1 cellular context compared by ENCODE assay signal in genomic region chr5:139517683-139518564, GRCh38.
TF ChIP-seq lines count a peak whose summit lies in the region.

No MANE protein-coding gene starts in this region.

TF ChIP-seq in K562, 482 proteins besides CTCF, POLR2A, EP300 and RAD21 (continues in another document):
- TF ChIP-seq ZNF77 (CRISPR knock-in tag; IDR thresholded peaks at IDR 0.05): no peak
- TF ChIP-seq VEZF1 (CRISPR knock-in tag; IDR thresholded peaks at IDR 0.05): peak; percentile 38
- no peak for TF ChIP-seq HINFP (tag; conservative IDR thresholded peaks at IDR 0.05; ENCODE audit: low read depth)
- TF ChIP-seq ZFP91 (CRISPR knock-in tag; IDR thresholded peaks at IDR 0.05): no peak
- no peak for TF ChIP-seq HNRNPK (IDR thresholded peaks at IDR 0.05; ENCODE audit: low read depth, low read length, poor library complexity, severe bottlenecking)
- no peak; the same call in 1 of the 2 replicates for TF ChIP-seq ZNF232 (CRISPR knock-in tag; IDR thresholded peaks at IDR 0.05)
- no peak for TF ChIP-seq ELK1 (CRISPR knock-in tag; IDR thresholded peaks at IDR 0.05)
- TF ChIP-seq ZNF354B (CRISPR knock-in tag; IDR thresholded peaks at IDR 0.05): no peak
- no peak for TF ChIP-seq TARDBP (IDR thresholded peaks at IDR 0.05)
- TF ChIP-seq ATF4 (CRISPR knock-in tag; IDR thresholded peaks at IDR 0.05): peak; percentile 61; the same call in 1 of the 2 replicates
- peak; percentile 35; the same call in 1 of the 2 replicates for TF ChIP-seq KLF13 (tag; IDR thresholded peaks at IDR 0.05; ENCODE audit: borderline replicate concordance, low read depth)
- TF ChIP-seq ZNF140 (CRISPR knock-in tag; IDR thresholded peaks at IDR 0.05): no peak
- TF ChIP-seq SNIP1 (IDR thresholded peaks at IDR 0.05; ENCODE audit: low read depth): no peak
- peak; percentile 44; the same call in 1 of the 2 replicates for TF ChIP-seq SAFB (IDR thresholded peaks at IDR 0.05; ENCODE audit: borderline replicate concordance, low read depth, low read length)
- TF ChIP-seq HEY1 (CRISPR knock-in tag; IDR thresholded peaks at IDR 0.05; ENCODE audit: borderline replicate concordance): no peak
- peak; percentile 75 for TF ChIP-seq TAF7 (tag; IDR thresholded peaks at IDR 0.05)
- no peak for TF ChIP-seq CHD4 (IDR thresholded peaks at IDR 0.05; ENCODE audit: insufficient read depth, insufficient replicate concordance, low read depth, low read length, poor library complexity, severe bottlenecking)
- no peak for TF ChIP-seq HMBOX1 (IDR thresholded peaks at IDR 0.05)
- TF ChIP-seq MYC (IDR thresholded peaks at IDR 0.05; ENCODE audit: low read depth, low read length): peak; percentile 92
- TF ChIP-seq MYC (CRISPR knock-in tag; IDR thresholded peaks at IDR 0.05; ENCODE audit: borderline replicate concordance, low read depth): peak; percentile 81; the same call in 1 of the 2 replicates
- no peak for TF ChIP-seq TAF15 (IDR thresholded peaks at IDR 0.05; ENCODE audit: low read depth, low read length)
- TF ChIP-seq KDM4B (IDR thresholded peaks at IDR 0.05; ENCODE audit: borderline replicate concordance in 2 of 2, low read depth in 1 of 2): no peak; a peak in 1 of 4 replicates
- TF ChIP-seq TRIM25 (IDR thresholded peaks at IDR 0.05; ENCODE audit: borderline replicate concordance): peak; percentile 68; the same call in 1 of the 2 replicates
- TF ChIP-seq RBM17 (IDR thresholded peaks at IDR 0.05; ENCODE audit: borderline replicate concordance, low read depth, low read length): no peak
- no peak for TF ChIP-seq PCBP2 (IDR thresholded peaks at IDR 0.05; ENCODE audit: low read depth, low read length, poor library complexity, severe bottlenecking)
- no peak; the same call in 1 of the 2 replicates for TF ChIP-seq STAG1 (CRISPR knock-in tag; IDR thresholded peaks at IDR 0.05; ENCODE audit: borderline replicate concordance)
- TF ChIP-seq RFX5 (IDR thresholded peaks at IDR 0.05; ENCODE audit: low read depth, low read length): no peak
- TF ChIP-seq HLTF (IDR thresholded peaks at IDR 0.05): peak; percentile 60; the same call in 1 of the 2 replicates
- TF ChIP-seq KLF10 (CRISPR knock-in tag; IDR thresholded peaks at IDR 0.05): no peak
- no peak for TF ChIP-seq BRF2 (IDR thresholded peaks at IDR 0.05; ENCODE audit: borderline replicate concordance, insufficient read depth, insufficient read length)
- TF ChIP-seq E2F5 (CRISPR knock-in tag; IDR thresholded peaks at IDR 0.05): no peak; the same call in 1 of the 2 replicates
- TF ChIP-seq POLR3A (IDR thresholded peaks at IDR 0.05; ENCODE audit: borderline replicate concordance, extremely low read depth, insufficient read depth, insufficient read length): no peak
- no peak for TF ChIP-seq ZNF184 (CRISPR knock-in tag; IDR thresholded peaks at IDR 0.05)
- no peak; the same call in 1 of the 2 replicates for TF ChIP-seq NCOA6 (IDR thresholded peaks at IDR 0.05)
- TF ChIP-seq TCF3 (CRISPR knock-in tag; IDR thresholded peaks at IDR 0.05): peak; percentile 57
- TF ChIP-seq U2AF1 (optimal IDR thresholded peaks at IDR 0.05; ENCODE audit: low read depth, low read length): peak; percentile 84
- peak; percentile 93 for TF ChIP-seq NR2C1 (IDR thresholded peaks at IDR 0.05)
- TF ChIP-seq NR2C1 (tag; IDR thresholded peaks at IDR 0.05): peak; percentile 97
- peak; percentile 92 for TF ChIP-seq MAX (CRISPR knock-in tag; IDR thresholded peaks at IDR 0.05)
- no peak for TF ChIP-seq ZNF699 (CRISPR knock-in tag; IDR thresholded peaks at IDR 0.05; ENCODE audit: insufficient replicate concordance)
- peak; percentile 94 for TF ChIP-seq JUN (IDR thresholded peaks at IDR 0.05; ENCODE audit: borderline replicate concordance, low read depth, low read length)
- peak; percentile 99 for TF ChIP-seq JUN (CRISPR knock-in tag; IDR thresholded peaks at IDR 0.05; ENCODE audit: borderline replicate concordance)
- peak; percentile 93 for TF ChIP-seq GTF2E2 (tag; IDR thresholded peaks at IDR 0.05)
- TF ChIP-seq OTX1 (CRISPR knock-in tag; IDR thresholded peaks at IDR 0.05): peak; percentile 36; the same call in 1 of the 2 replicates
- no peak for TF ChIP-seq MAFF (IDR thresholded peaks at IDR 0.05; ENCODE audit: low read length)
- TF ChIP-seq PCBP1 (IDR thresholded peaks at IDR 0.05; ENCODE audit: low read depth, low read length, poor library complexity, severe bottlenecking): peak; percentile 87
- 0 out of 2 replicates have a peak, but pooled peaks have one; percentile 72 for TF ChIP-seq HDGF (IDR thresholded peaks at IDR 0.05)
- TF ChIP-seq BRD9 (IDR thresholded peaks at IDR 0.05; ENCODE audit: low read depth, partially characterized antibody): peak; percentile 50
- no peak for TF ChIP-seq ZBTB34 (CRISPR knock-in tag; IDR thresholded peaks at IDR 0.05)
- peak; percentile 81; the same call in 1 of the 2 replicates for TF ChIP-seq HNRNPL (IDR thresholded peaks at IDR 0.05; ENCODE audit: low read depth, low read length)
- TF ChIP-seq KDM2B (CRISPR knock-in tag; IDR thresholded peaks at IDR 0.05): no peak
- TF ChIP-seq TOE1 (IDR thresholded peaks at IDR 0.05; ENCODE audit: borderline replicate concordance): peak; percentile 60
- TF ChIP-seq TOE1 (CRISPR knock-in tag; IDR thresholded peaks at IDR 0.05; ENCODE audit: borderline replicate concordance, low read depth): no peak
- TF ChIP-seq DNMT1 (IDR thresholded peaks at IDR 0.05): no peak
- TF ChIP-seq IRF2 (CRISPR knock-in tag; IDR thresholded peaks at IDR 0.05): no peak
- no peak; a peak in 1 of 4 replicates for TF ChIP-seq ETV6 (IDR thresholded peaks at IDR 0.05; ENCODE audit: borderline replicate concordance in 1 of 2, low read depth in 2 of 2, low read length in 1 of 2)
- peak; percentile 6; the same call in 1 of the 2 replicates for TF ChIP-seq ETV6 (CRISPR knock-in tag; IDR thresholded peaks at IDR 0.05; ENCODE audit: borderline replicate concordance)
- TF ChIP-seq RBM22 (IDR thresholded peaks at IDR 0.05; ENCODE audit: low read depth, low read length, poor library complexity, severe bottlenecking): peak; percentile 88
